ENCODE assay signal across 10 cellular contexts in genomic region chr9:128607642-128608350, GRCh38. TPM values are rescaled to one million over a fixed set of nuclear protein-coding genes. Genes with fewer than 3 reads are reported as not detected.
A peak's percentile ranks its signal among the peaks of the same experiment; 100 is the strongest.
DNase-seq lines count a peak whose midpoint lies in the region; ATAC-seq and TF ChIP-seq lines count a peak whose summit lies in the region.
"Had no signal": no experiment of that assay in that cellular context is flagged by ENCODE, and none has a peak within 500 bp of the region (broad histone marks: within the 10 kb centered on the region; RNA-seq: fewer than 3 reads in every experiment).

No MANE protein-coding gene starts in this region.

- no peaks in the 10 kb centered on the region for H3K27me3 Mint-ChIP-seq in activated naive CD4-positive, alpha-beta T cell treated with anti-CD3 and anti-CD28 coated beads, Interleukin-2, amount 50 U/mL, for 24 hours

- H3K4me1 Mint-ChIP-seq in activated naive CD4-positive, alpha-beta T cell treated with anti-CD3 and anti-CD28 coated beads, Interleukin-2, amount 50 U/mL, for 24 hours = no peaks in the 10 kb centered on the region

- TF ChIP-seq CTCF in lower lobe of right lung (IDR thresholded peaks at IDR 0.05) = no peak

- no peaks in the 10 kb centered on the region for H3K9me3 Mint-ChIP-seq in activated naive CD4-positive, alpha-beta T cell treated with anti-CD3 and anti-CD28 coated beads, Interleukin-2, amount 50 U/mL, for 24 hours

- no peak overlapping the region for H3K4me3 Mint-ChIP-seq in activated naive CD4-positive, alpha-beta T cell treated with anti-CD3 and anti-CD28 coated beads, Interleukin-2, amount 50 U/mL, for 24 hours

- peak overlapping the region; percentile 23 for H3K27ac Mint-ChIP-seq in activated naive CD4-positive, alpha-beta T cell treated with anti-CD3 and anti-CD28 coated beads, Interleukin-2, amount 50 U/mL, for 24 hours

- H3K4me3 ChIP-seq in lower lobe of right lung (no peak overlapping the region), H7 (ENCODE audit: insufficient read depth, low read depth, low read length) (no peak overlapping the region)
- H3K4me3 ChIP-seq: A549, PC-9 had no signal

- intact Hi-C loops in lower lobe of right lung (cut with DNase I) = no loop called here

- no peaks in the 10 kb centered on the region for H3K27me3 ChIP-seq in lower lobe of right lung (ENCODE audit: low read depth)
- H3K27me3 ChIP-seq in H7 (ENCODE audit: control insufficient read depth, insufficient read depth, low read length) = no peaks in the 10 kb centered on the region

- H3K36me3 ChIP-seq in lower lobe of right lung = peaks cover 100% of the 10 kb centered on the region
- peaks cover 52% of the 10 kb centered on the region for H3K36me3 ChIP-seq in H7 (replicated peaks; ENCODE audit: control insufficient read depth, insufficient read depth, low read length)

- no peaks in the 10 kb centered on the region for H3K4me1 ChIP-seq in lower lobe of right lung
- H3K4me1 ChIP-seq: A549 had no signal

- ATAC-seq in lower lobe of right lung = peak; percentile 31 to 34
- ATAC-seq in stimulated activated naive CD8-positive, alpha-beta T cell treated with anti-CD3 and anti-CD28 coated beads, Interleukin-15, Interleukin-2, amounts not matched to agents 100 U/mL and 50 U/mL, for 24 hours = no peak
- ATAC-seq: A549 had no signal

- peaks cover 12% of the 10 kb centered on the region for H3K36me3 Mint-ChIP-seq in activated naive CD4-positive, alpha-beta T cell treated with anti-CD3 and anti-CD28 coated beads, Interleukin-2, amount 50 U/mL, for 24 hours

- H3K27ac ChIP-seq in cingulate gyrus (ENCODE audit: low read depth, low read length) (peak overlapping the region; percentile 33), lower lobe of right lung (no peak overlapping the region)
- H3K27ac ChIP-seq: A549, PC-9 had no signal

- no peak for DNase-seq in activated naive CD4-positive, alpha-beta T cell treated with anti-CD3 and anti-CD28 coated beads, Interleukin-2, amount 50 U/mL, for 16 hours
- DNase-seq in lower lobe of right lung = no peak
- no peak for DNase-seq in stimulated activated naive CD8-positive, alpha-beta T cell treated with anti-CD3 and anti-CD28 coated beads, Interleukin-15, Interleukin-2, amounts not matched to agents 100 U/mL and 50 U/mL, for 24 hours
- DNase-seq in effector CD8-positive, alpha-beta T cell (lab: John Stamatoyannopoulos, UW) = no peak
- no peak for DNase-seq in H7
- DNase-seq in iPS-NIHi7 (ENCODE audit: extremely low spot score) = no peak
- DNase-seq: PC-9 had no signal

- no peaks in the 10 kb centered on the region for H3K9me3 ChIP-seq in lower lobe of right lung
- H3K9me3 ChIP-seq: A549 had no signal

RNA-seq across cellular contexts. Expression of gene DYNC2I2, which starts 48.9 kb away (rescaled TPM):
- 37.3 TPM for total RNA-seq in lower lobe of right lung
- total RNA-seq in H7 (2014; rRNA removed; shearing (Covaris generic)) = 82.3 and 113 TPM in 2 replicates

RNA-seq across cellular contexts. Expression of gene SPTAN1, which starts 55.4 kb away (rescaled TPM):
- total RNA-seq in lower lobe of right lung = 305 TPM
- 124 and 132 TPM in 2 replicates for total RNA-seq in H7 (2014; rRNA removed; shearing (Covaris generic))
